Comparison of ENCODE assay signal across 8 cellular contexts in genomic region chr12:92928431-92928961, GRCh38. TPM values are rescaled to one million over a fixed set of nuclear protein-coding genes. Genes with fewer than 3 reads are reported as not detected.
DNase-seq lines count a peak whose midpoint lies in the region; ATAC-seq, FAIRE-seq and TF ChIP-seq lines count a peak whose summit lies in the region.

No MANE protein-coding gene starts in this region.

- CTCF ChIA-PET in HepG2 (lab: Yijun Ruan, JAX; ENCODE audit: low intra/inter-chr PET ratio, low total read pairs), result interaction anchor here (0.9 kb wide), 1 partner anchor 101 kb away, joined by 3 read pairs; no protein-coding TSS in a partner anchor

- no peak for TF ChIP-seq POLR2A in HepG2 (IDR thresholded peaks at IDR 0.05; ENCODE audit: insufficient read depth in 1 of 2, low read depth in 2 of 2, low read length in 2 of 2)

- in situ Hi-C loops in HepG2 (cut with HindIII; ENCODE audit: extremely low pct_ligation_motif_present, low pct_unique_long_range_greater_than_20kb), result no loop called here

- no peak for TF ChIP-seq CTCF in WI38 (IDR thresholded peaks at IDR 0.05; ENCODE audit: low read depth, low read length)
- TF ChIP-seq CTCF in HepG2 (CRISPR knock-in tag; IDR thresholded peaks at IDR 0.05), result no peak

- peak overlapping the region; percentile 88 for H3K9ac ChIP-seq in HepG2 (ENCODE audit: insufficient read depth, low read depth, low read length)

- no peak overlapping the region for H2AFZ ChIP-seq in HepG2 (ENCODE audit: low read length)

- BruUV-seq in HepG2 (replicated peaks; lab: Mats Ljungman, UMichigan), result no TSS peak

- peaks cover 50% of the 10 kb centered on the region for H3K79me2 ChIP-seq in HepG2 (ENCODE audit: insufficient read depth, low read length)

- peaks cover 6% of the 10 kb centered on the region; the same call in 1 of the 2 replicates for H4K20me1 ChIP-seq in HepG2 (ENCODE audit: insufficient read depth, low read length)

- intact Hi-C loops in HepG2 (cut with micrococcal nuclease; ENCODE audit: unreplicated experiment), result loop anchor here (5.0 to 10.0 kb wide), 3 partner anchors 44 to 101 kb away; no protein-coding TSS in a partner anchor

- 2% methylated on average over 7 of the region's 49 CpGs for WGBS in HepG2 (ENCODE audit: low lambda C conversion rate)

- H3K4me1 ChIP-seq in HepG2 (ENCODE audit: insufficient read depth, low read length), result peaks cover 59% of the 10 kb centered on the region

- POLR2A ChIA-PET in HepG2 (lab: Yijun Ruan, JAX), result interaction anchor here (0.6 to 4.2 kb wide), 13 partner anchors 15 to 101 kb away, joined by 3 to 27 read pairs (median 7); no protein-coding TSS in a partner anchor

- H3K27ac ChIP-seq in HepG2 (ENCODE audit: extremely low read length, insufficient read depth, low read length), result peak overlapping the region; percentile 93

- no peaks in the 10 kb centered on the region; a peak in 2 of 5 replicates for H3K36me3 ChIP-seq in HepG2 (replicated peaks in 1 of 2; ENCODE audit: control insufficient read depth in 1 of 2, insufficient read depth in 2 of 2, low read length in 2 of 2)

- peak; percentile 6 for ATAC-seq in HG03342 (IDR thresholded peaks at IDR 0.05; ENCODE audit: unreplicated experiment)
- peak; percentile 53 for ATAC-seq in HepG2

- TF ChIP-seq EP300 in HepG2 (IDR thresholded peaks at IDR 0.05; ENCODE audit: low read depth in 2 of 2, low read length in 2 of 2) (no peak), HepG2 (CRISPR knock-in tag; IDR thresholded peaks at IDR 0.05; ENCODE audit: borderline replicate concordance) (no peak)

- FAIRE-seq in HepG2 (lab: Jason Lieb, UNC), result no peak

- H3K4me3 ChIP-seq in WI38 (ENCODE audit: low read depth, low read length) (peak overlapping the region; percentile 64), HepG2 (replicated peaks in 1 of 3; ENCODE audit: insufficient read depth in 1 of 3, low read depth in 2 of 3, low read length in 3 of 3) (peak overlapping the region; percentile 72 to 89 (median 89))

- no peaks in the 10 kb centered on the region for H3K9me3 ChIP-seq in HepG2 (ENCODE audit: low read length)

- DNase-seq in NCI-H524 (lab: John Stamatoyannopoulos, UW), result peak; percentile 12 to 34
- DNase-seq in NCI-H524 treated with DMSO at 0.1 percent for 48 hours (lab: John Stamatoyannopoulos, UW), result no peak
- DNase-seq in central memory CD4-positive, alpha-beta T cell, result peak; percentile 33
- DNase-seq in HepG2 (ENCODE audit: low spot score), result no peak
- DNase-seq in stimulated activated CD4-positive, alpha-beta T cell treated with anti-CD3 and anti-CD28 coated beads, Interleukin-4, amount 100 ng/mL, for 1 hour, result peak; percentile 60
- no peak for DNase-seq in DMS79 treated with DMSO at 0.1 percent for 48 hours (lab: John Stamatoyannopoulos, UW)

- no peak for TF ChIP-seq RAD21 in HepG2 (CRISPR knock-in tag; IDR thresholded peaks at IDR 0.05)

- peak overlapping the region; percentile 82 for H3K4me2 ChIP-seq in HepG2 (ENCODE audit: low read depth, low read length)

- H3K27me3 ChIP-seq in HepG2 (ENCODE audit: control insufficient read depth in 1 of 2, insufficient read depth in 2 of 2, low read length in 2 of 2), result no peaks in the 10 kb centered on the region

TF ChIP-seq in HepG2, 621 proteins besides CTCF, POLR2A, EP300 and RAD21 (continues in another document):
- TF ChIP-seq HMGXB4 (CRISPR knock-in tag; IDR thresholded peaks at IDR 0.05; ENCODE audit: borderline replicate concordance in 1 of 2, low read depth in 1 of 2) (0 out of 4 replicates have a peak, but pooled peaks of 1 of the 2 experiments have one; percentile 33), ZNF607 (CRISPR knock-in tag; IDR thresholded peaks at IDR 0.05; ENCODE audit: borderline replicate concordance) (peak; percentile 3; the same call in 1 of the 2 replicates), ARID2 (CRISPR knock-in tag; IDR thresholded peaks at IDR 0.05; ENCODE audit: borderline replicate concordance) (0 out of 2 replicates have a peak, but pooled peaks have one; percentile 48), ZNF816 (CRISPR knock-in tag; IDR thresholded peaks at IDR 0.05; ENCODE audit: borderline replicate concordance) (no peak), ZNF841 (CRISPR knock-in tag; IDR thresholded peaks at IDR 0.05; ENCODE audit: borderline replicate concordance) (0 out of 2 replicates have a peak, but pooled peaks have one; percentile 6), ZNF431 (CRISPR knock-in tag; IDR thresholded peaks at IDR 0.05; ENCODE audit: borderline replicate concordance, low read depth) (0 out of 2 replicates have a peak, but pooled peaks have one; percentile 33), ZNF724P (CRISPR knock-in tag; IDR thresholded peaks at IDR 0.05; ENCODE audit: borderline replicate concordance) (0 out of 2 replicates have a peak, but pooled peaks have one; percentile 3), ARNT2 (CRISPR knock-in tag; IDR thresholded peaks at IDR 0.05; ENCODE audit: low read depth) (no peak), TARDBP (CRISPR knock-in tag; IDR thresholded peaks at IDR 0.05) (0 out of 2 replicates have a peak, but pooled peaks have one; percentile 34), AGO2 (optimal IDR thresholded peaks at IDR 0.05; ENCODE audit: low read depth, low read length) (peak; percentile 78)
- TF ChIP-seq, protein P1, sequence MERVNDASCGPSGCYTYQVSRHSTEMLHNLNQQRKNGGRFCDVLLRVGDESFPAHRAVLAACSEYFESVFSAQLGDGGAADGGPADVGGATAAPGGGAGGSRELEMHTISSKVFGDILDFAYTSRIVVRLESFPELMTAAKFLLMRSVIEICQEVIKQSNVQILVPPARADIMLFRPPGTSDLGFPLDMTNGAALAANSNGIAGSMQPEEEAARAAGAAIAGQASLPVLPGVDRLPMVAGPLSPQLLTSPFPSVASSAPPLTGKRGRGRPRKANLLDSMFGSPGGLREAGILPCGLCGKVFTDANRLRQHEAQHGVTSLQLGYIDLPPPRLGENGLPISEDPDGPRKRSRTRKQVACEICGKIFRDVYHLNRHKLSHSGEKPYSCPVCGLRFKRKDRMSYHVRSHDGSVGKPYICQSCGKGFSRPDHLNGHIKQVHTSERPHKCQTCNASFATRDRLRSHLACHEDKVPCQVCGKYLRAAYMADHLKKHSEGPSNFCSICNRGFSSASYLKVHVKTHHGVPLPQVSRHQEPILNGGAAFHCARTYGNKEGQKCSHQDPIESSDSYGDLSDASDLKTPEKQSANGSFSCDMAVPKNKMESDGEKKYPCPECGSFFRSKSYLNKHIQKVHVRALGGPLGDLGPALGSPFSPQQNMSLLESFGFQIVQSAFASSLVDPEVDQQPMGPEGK (CRISPR knock-in tag; IDR thresholded peaks at IDR 0.05), result 0 out of 2 replicates have a peak, but pooled peaks have one; percentile 21
- TF ChIP-seq, protein P2, sequence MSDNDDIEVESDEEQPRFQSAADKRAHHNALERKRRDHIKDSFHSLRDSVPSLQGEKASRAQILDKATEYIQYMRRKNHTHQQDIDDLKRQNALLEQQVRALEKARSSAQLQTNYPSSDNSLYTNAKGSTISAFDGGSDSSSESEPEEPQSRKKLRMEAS (IDR thresholded peaks at IDR 0.05), result 0 out of 2 replicates have a peak, but pooled peaks have one; percentile 32

RNA-seq across cellular contexts. Expression of gene EEA1, which starts 0.6 kb away (rescaled TPM):
- 19.3 and 42.7 TPM in 2 replicates for total RNA-seq in HepG2 (2016; rRNA removed; fragmentation: Illumina TruSeq; extraction: Trizol)
- total RNA-seq in HepG2 (2016; cell fraction: cytosol; rRNA removed; fragmentation: Illumina TruSeq; extraction: Trizol; ENCODE audit: low read depth), result 13.7 and 15.1 TPM in 2 replicates
- total RNA-seq in HepG2 (2016; cell fraction: insoluble cytoplasmic fraction; rRNA removed; fragmentation: Illumina TruSeq; extraction: Trizol), result 17.7 and 39.8 TPM in 2 replicates
- 9.5 and 12.2 TPM in 2 replicates for total RNA-seq in HepG2 (2016; cell fraction: membrane; rRNA removed; fragmentation: Illumina TruSeq; extraction: Trizol)
- total RNA-seq in HepG2 (2016; cell fraction: nucleus; rRNA removed; fragmentation: Illumina TruSeq; extraction: Trizol), result 29.6 and 33.4 TPM in 2 replicates
- polyA plus RNA-seq in HepG2 (2011; rRNA removed), result 2.6 and 5.0 TPM in 2 replicates
- 1.1 and 1.8 TPM in 2 replicates for polyA plus RNA-seq in HepG2 (2011; cell fraction: cytosol; rRNA removed)
- 2.6 and 2.7 TPM in 2 replicates for polyA plus RNA-seq in HepG2 (2011; cell fraction: nucleus; rRNA removed)
- 5.4 and 9.3 TPM in 2 replicates for polyA plus RNA-seq in HepG2 (2012)
- polyA plus RNA-seq in HepG2 (2016; cell fraction: cytosol; fragmentation: Illumina TruSeq; extraction: Trizol; ENCODE audit: low read depth), result 0.26 and 0.34 TPM in 2 replicates
- polyA plus RNA-seq in HepG2 (2016; cell fraction: insoluble cytoplasmic fraction; fragmentation: Illumina TruSeq; extraction: Trizol; ENCODE audit: low read depth), result 17.0 and 18.2 TPM in 2 replicates
- 0.85 and 1.0 TPM in 2 replicates for polyA plus RNA-seq in HepG2 (2016; cell fraction: membrane; fragmentation: Illumina TruSeq; extraction: Trizol; ENCODE audit: low read depth)
- 17.2 and 17.6 TPM in 2 replicates for polyA plus RNA-seq in HepG2 (2016; cell fraction: nucleus; fragmentation: Illumina TruSeq; extraction: Trizol; ENCODE audit: insufficient read depth, low read depth)
- polyA minus RNA-seq in HepG2 (2011; rRNA and poly(A)+ RNA removed; ENCODE audit: low replicate concordance), result 1.6 and 2.5 TPM in 2 replicates
- 21.9 and 22.2 TPM in 2 replicates for polyA minus RNA-seq in HepG2 (2011; cell fraction: cytosol; rRNA and poly(A)+ RNA removed)
- polyA minus RNA-seq in HepG2 (2011; cell fraction: nucleus; rRNA and poly(A)+ RNA removed), result 23.8 and 31.0 TPM in 2 replicates

Comparison
In these comparisons a context has a peak if more than half of its experiments do, and no peak if none do; other contexts are left out.
1. DNase-seq: peak in NCI-H524 (2 of 2), central memory CD4-positive, alpha-beta T cell (single experiment) and stimulated activated CD4-positive, alpha-beta T cell treated with anti-CD3 and anti-CD28 coated beads, Interleukin-4, amount 100 ng/mL, for 1 hour (single experiment); none in NCI-H524 treated with DMSO at 0.1 percent for 48 hours (single experiment), HepG2 (single experiment) and DMS79 treated with DMSO at 0.1 percent for 48 hours (single experiment).